Comparison of ENCODE assay signal across 1 cellular context in the genomic region with DNA sequence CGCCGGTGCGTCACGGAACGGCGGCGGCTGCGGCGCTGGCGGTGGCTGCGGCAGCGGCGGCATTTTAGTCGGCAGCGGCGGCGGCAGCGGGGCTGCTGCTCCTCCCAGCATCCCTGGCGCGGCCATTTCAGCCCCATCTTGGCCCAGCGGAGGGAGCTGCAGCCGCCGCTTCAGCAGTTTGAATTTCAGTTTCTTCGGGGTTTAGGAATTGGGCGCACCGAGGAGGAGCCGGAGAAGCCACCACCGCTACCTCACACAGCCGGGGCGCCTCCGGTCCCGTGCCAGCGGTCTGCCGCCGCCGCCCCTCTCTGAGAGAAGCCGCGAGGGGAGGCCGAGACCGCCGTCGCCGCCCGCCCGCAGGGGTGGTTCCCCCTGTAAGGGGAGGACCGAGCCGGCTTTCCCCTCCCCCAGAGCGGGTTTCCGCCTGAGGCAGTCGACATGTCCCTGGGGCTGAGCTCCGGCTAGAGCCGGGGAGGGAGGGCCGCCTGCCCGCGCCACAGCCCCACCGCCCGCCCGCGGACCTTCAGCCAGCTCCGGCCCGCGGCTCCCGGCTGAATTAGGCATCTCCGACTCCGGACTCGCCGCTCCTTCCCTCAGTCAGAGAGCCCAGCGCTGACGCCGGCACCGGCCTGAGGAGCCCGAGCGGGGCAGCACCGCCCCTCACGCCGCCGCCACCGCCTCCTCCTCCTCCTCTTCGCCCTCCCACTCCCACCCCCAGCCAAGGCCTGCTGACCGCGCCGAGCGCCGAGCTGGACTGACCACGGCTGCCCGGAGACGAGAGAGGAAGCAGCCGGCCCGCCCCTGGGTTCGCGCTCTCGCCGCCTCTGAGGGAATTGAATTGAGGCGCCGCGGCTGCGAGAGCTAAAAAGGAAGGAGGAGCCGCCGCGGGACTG.
TF ChIP-seq lines count a peak whose summit lies in the region.

A gene (plus strand): TSS at position 67 of the 893 bp plus-strand sequence. CDS start 1,053 bp downstream, outside the sequence.

TF ChIP-seq in K562, 482 proteins besides CTCF, POLR2A, EP300 and RAD21 (continued from another document and continues in another):
- TF ChIP-seq, protein P1, sequence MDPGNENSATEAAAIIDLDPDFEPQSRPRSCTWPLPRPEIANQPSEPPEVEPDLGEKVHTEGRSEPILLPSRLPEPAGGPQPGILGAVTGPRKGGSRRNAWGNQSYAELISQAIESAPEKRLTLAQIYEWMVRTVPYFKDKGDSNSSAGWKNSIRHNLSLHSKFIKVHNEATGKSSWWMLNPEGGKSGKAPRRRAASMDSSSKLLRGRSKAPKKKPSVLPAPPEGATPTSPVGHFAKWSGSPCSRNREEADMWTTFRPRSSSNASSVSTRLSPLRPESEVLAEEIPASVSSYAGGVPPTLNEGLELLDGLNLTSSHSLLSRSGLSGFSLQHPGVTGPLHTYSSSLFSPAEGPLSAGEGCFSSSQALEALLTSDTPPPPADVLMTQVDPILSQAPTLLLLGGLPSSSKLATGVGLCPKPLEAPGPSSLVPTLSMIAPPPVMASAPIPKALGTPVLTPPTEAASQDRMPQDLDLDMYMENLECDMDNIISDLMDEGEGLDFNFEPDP (CRISPR knock-in tag; IDR thresholded peaks at IDR 0.05), result no peak
- TF ChIP-seq NR2C2 (CRISPR knock-in tag; IDR thresholded peaks at IDR 0.05), result no peak
- TF ChIP-seq NR2C2 (tag; IDR thresholded peaks at IDR 0.05), result peak; percentile 60
- TF ChIP-seq, protein P2, sequence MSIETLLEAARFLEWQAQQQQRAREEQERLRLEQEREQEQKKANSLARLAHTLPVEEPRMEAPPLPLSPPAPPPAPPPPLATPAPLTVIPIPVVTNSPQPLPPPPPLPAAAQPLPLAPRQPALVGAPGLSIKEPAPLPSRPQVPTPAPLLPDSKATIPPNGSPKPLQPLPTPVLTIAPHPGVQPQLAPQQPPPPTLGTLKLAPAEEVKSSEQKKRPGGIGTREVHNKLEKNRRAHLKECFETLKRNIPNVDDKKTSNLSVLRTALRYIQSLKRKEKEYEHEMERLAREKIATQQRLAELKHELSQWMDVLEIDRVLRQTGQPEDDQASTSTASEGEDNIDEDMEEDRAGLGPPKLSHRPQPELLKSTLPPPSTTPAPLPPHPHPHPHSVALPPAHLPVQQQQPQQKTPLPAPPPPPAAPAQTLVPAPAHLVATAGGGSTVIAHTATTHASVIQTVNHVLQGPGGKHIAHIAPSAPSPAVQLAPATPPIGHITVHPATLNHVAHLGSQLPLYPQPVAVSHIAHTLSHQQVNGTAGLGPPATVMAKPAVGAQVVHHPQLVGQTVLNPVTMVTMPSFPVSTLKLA (conservative IDR thresholded peaks at IDR 0.05), result peak in 1 of 2 experiments; percentile 63; a peak in 3 of 4 replicates
- no peak for TF ChIP-seq TFAM (CRISPR knock-in tag; conservative IDR thresholded peaks at IDR 0.05)
- peak; percentile 94 for TF ChIP-seq ZBTB17 (CRISPR knock-in tag; IDR thresholded peaks at IDR 0.05)
- TF ChIP-seq, protein P3, sequence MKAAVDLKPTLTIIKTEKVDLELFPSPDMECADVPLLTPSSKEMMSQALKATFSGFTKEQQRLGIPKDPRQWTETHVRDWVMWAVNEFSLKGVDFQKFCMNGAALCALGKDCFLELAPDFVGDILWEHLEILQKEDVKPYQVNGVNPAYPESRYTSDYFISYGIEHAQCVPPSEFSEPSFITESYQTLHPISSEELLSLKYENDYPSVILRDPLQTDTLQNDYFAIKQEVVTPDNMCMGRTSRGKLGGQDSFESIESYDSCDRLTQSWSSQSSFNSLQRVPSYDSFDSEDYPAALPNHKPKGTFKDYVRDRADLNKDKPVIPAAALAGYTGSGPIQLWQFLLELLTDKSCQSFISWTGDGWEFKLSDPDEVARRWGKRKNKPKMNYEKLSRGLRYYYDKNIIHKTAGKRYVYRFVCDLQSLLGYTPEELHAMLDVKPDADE (conservative IDR thresholded peaks at IDR 0.05; ENCODE audit: control insufficient read depth, low read depth, low read length), result peak; percentile 6
- peak; percentile 82 for TF ChIP-seq MYBL2 (IDR thresholded peaks at IDR 0.05; ENCODE audit: low read depth)
- no peak for TF ChIP-seq MYBL2 (CRISPR knock-in tag; IDR thresholded peaks at IDR 0.05; ENCODE audit: borderline replicate concordance)
- TF ChIP-seq GTF2F1 (IDR thresholded peaks at IDR 0.05; ENCODE audit: low read depth, low read length), result peak; percentile 67
- TF ChIP-seq, protein P4, sequence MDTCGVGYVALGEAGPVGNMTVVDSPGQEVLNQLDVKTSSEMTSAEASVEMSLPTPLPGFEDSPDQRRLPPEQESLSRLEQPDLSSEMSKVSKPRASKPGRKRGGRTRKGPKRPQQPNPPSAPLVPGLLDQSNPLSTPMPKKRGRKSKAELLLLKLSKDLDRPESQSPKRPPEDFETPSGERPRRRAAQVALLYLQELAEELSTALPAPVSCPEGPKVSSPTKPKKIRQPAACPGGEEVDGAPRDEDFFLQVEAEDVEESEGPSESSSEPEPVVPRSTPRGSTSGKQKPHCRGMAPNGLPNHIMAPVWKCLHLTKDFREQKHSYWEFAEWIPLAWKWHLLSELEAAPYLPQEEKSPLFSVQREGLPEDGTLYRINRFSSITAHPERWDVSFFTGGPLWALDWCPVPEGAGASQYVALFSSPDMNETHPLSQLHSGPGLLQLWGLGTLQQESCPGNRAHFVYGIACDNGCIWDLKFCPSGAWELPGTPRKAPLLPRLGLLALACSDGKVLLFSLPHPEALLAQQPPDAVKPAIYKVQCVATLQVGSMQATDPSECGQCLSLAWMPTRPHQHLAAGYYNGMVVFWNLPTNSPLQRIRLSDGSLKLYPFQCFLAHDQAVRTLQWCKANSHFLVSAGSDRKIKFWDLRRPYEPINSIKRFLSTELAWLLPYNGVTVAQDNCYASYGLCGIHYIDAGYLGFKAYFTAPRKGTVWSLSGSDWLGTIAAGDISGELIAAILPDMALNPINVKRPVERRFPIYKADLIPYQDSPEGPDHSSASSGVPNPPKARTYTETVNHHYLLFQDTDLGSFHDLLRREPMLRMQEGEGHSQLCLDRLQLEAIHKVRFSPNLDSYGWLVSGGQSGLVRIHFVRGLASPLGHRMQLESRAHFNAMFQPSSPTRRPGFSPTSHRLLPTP (IDR thresholded peaks at IDR 0.05; ENCODE audit: borderline replicate concordance, extremely low read depth, insufficient read length), result no peak
- peak; percentile 84 for TF ChIP-seq PHB (CRISPR knock-in tag; IDR thresholded peaks at IDR 0.05)
- peak; percentile 66; the same call in 1 of the 2 replicates for TF ChIP-seq NBN (IDR thresholded peaks at IDR 0.05; ENCODE audit: low read depth)
- TF ChIP-seq ZFX (CRISPR knock-in tag; IDR thresholded peaks at IDR 0.05), result peak; percentile 99
- TF ChIP-seq ZNF12 (CRISPR knock-in tag; IDR thresholded peaks at IDR 0.05), result peak; percentile 32; the same call in 1 of the 2 replicates
- TF ChIP-seq ZBTB1 (CRISPR knock-in tag; IDR thresholded peaks at IDR 0.05; ENCODE audit: borderline replicate concordance, low read depth), result peak; percentile 100
- TF ChIP-seq RFX1 (IDR thresholded peaks at IDR 0.05), result no peak
- no peak for TF ChIP-seq ZC3H11A (IDR thresholded peaks at IDR 0.05; ENCODE audit: low read depth, low read length)
- TF ChIP-seq, protein P5, sequence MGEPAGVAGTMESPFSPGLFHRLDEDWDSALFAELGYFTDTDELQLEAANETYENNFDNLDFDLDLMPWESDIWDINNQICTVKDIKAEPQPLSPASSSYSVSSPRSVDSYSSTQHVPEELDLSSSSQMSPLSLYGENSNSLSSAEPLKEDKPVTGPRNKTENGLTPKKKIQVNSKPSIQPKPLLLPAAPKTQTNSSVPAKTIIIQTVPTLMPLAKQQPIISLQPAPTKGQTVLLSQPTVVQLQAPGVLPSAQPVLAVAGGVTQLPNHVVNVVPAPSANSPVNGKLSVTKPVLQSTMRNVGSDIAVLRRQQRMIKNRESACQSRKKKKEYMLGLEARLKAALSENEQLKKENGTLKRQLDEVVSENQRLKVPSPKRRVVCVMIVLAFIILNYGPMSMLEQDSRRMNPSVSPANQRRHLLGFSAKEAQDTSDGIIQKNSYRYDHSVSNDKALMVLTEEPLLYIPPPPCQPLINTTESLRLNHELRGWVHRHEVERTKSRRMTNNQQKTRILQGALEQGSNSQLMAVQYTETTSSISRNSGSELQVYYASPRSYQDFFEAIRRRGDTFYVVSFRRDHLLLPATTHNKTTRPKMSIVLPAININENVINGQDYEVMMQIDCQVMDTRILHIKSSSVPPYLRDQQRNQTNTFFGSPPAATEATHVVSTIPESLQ (CRISPR knock-in tag; IDR thresholded peaks at IDR 0.05), result peak; percentile 57; the same call in 1 of the 2 replicates
- TF ChIP-seq ZNF41 (CRISPR knock-in tag; conservative IDR thresholded peaks at IDR 0.05), result no peak
- TF ChIP-seq, protein P6, sequence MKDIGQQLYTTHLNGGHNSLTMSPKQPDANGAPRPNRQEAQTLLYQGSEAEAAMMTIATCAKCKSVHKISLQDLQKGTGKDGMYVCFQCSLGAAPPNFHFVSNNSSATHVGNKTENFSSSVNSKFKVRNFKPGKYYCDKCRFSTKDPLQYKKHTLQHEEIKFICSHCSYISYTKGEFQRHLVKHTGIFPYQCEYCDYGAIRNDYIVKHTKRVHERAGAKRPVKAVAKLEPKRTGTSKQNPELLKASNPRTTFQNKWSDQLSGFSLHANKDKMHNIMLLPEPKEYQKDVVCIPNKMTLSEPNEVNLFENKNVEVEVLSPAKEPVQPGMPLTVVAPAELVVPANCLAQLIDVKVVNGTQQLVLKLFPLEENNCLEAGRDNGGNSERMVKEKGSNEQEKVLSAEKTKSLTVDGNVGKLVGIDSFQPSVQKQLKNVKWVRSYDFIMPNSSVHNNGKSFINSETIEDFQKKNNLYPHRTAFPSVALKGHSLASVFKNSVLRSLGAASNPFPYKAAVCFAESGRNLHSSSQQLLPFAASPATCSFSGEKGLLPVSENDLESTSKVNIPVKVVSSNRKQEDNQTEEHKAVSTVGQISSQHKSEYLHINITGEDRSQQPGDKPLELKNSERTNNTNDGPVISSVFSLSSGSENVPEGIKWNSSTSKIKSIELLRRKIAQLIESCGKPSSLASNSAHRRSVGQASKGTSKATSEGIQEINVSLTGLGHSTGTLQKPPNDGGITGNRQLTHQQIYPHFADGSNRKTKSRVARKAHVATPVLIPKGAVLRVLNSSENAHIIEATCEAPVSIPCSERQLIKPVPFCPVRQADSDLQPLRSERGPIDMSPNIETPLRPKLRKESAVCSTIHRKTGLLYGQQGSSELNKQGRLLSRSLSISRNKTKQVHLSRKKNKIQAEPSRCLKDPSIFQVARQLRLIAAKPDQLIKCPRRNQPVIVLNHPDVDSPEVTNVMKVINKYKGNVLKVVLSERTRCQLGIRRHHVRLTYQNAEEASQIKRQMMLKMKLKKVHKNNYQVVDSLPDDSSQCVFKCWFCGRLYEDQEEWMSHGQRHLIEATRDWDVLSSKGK (CRISPR knock-in tag; IDR thresholded peaks at IDR 0.05), result no peak
- TF ChIP-seq, protein P7, sequence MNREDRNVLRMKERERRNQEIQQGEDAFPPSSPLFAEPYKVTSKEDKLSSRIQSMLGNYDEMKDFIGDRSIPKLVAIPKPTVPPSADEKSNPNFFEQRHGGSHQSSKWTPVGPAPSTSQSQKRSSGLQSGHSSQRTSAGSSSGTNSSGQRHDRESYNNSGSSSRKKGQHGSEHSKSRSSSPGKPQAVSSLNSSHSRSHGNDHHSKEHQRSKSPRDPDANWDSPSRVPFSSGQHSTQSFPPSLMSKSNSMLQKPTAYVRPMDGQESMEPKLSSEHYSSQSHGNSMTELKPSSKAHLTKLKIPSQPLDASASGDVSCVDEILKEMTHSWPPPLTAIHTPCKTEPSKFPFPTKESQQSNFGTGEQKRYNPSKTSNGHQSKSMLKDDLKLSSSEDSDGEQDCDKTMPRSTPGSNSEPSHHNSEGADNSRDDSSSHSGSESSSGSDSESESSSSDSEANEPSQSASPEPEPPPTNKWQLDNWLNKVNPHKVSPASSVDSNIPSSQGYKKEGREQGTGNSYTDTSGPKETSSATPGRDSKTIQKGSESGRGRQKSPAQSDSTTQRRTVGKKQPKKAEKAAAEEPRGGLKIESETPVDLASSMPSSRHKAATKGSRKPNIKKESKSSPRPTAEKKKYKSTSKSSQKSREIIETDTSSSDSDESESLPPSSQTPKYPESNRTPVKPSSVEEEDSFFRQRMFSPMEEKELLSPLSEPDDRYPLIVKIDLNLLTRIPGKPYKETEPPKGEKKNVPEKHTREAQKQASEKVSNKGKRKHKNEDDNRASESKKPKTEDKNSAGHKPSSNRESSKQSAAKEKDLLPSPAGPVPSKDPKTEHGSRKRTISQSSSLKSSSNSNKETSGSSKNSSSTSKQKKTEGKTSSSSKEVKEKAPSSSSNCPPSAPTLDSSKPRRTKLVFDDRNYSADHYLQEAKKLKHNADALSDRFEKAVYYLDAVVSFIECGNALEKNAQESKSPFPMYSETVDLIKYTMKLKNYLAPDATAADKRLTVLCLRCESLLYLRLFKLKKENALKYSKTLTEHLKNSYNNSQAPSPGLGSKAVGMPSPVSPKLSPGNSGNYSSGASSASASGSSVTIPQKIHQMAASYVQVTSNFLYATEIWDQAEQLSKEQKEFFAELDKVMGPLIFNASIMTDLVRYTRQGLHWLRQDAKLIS (CRISPR knock-in tag; IDR thresholded peaks at IDR 0.05), result peak; percentile 64; the same call in 1 of the 2 replicates
- peak; percentile 80 for TF ChIP-seq FOXP1 (CRISPR knock-in tag; IDR thresholded peaks at IDR 0.05)
- no peak for TF ChIP-seq SIRT6 (IDR thresholded peaks at IDR 0.05; ENCODE audit: low read depth, low read length)
- peak; percentile 43 to 90 (median 87) for TF ChIP-seq YY1 (IDR thresholded peaks at IDR 0.05; ENCODE audit: borderline replicate concordance in 1 of 3, control insufficient read depth in 1 of 3, extremely low read depth in 1 of 3, insufficient read depth in 3 of 3, insufficient read length in 1 of 3, insufficient replicate concordance in 2 of 3, low read depth in 1 of 3, low read length in 2 of 3)
- no peak for TF ChIP-seq MCM7 (IDR thresholded peaks at IDR 0.05)
- TF ChIP-seq CXXC5 (CRISPR knock-in tag; IDR thresholded peaks at IDR 0.05), result peak; percentile 85
- TF ChIP-seq, protein P8, sequence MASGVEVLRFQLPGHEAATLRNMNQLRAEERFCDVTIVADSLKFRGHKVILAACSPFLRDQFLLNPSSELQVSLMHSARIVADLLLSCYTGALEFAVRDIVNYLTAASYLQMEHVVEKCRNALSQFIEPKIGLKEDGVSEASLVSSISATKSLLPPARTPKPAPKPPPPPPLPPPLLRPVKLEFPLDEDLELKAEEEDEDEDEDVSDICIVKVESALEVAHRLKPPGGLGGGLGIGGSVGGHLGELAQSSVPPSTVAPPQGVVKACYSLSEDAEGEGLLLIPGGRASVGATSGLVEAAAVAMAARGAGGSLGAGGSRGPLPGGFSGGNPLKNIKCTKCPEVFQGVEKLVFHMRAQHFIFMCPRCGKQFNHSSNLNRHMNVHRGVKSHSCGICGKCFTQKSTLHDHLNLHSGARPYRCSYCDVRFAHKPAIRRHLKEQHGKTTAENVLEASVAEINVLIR (CRISPR knock-in tag; IDR thresholded peaks at IDR 0.05), result peak; percentile 86
- TF ChIP-seq, protein P9, sequence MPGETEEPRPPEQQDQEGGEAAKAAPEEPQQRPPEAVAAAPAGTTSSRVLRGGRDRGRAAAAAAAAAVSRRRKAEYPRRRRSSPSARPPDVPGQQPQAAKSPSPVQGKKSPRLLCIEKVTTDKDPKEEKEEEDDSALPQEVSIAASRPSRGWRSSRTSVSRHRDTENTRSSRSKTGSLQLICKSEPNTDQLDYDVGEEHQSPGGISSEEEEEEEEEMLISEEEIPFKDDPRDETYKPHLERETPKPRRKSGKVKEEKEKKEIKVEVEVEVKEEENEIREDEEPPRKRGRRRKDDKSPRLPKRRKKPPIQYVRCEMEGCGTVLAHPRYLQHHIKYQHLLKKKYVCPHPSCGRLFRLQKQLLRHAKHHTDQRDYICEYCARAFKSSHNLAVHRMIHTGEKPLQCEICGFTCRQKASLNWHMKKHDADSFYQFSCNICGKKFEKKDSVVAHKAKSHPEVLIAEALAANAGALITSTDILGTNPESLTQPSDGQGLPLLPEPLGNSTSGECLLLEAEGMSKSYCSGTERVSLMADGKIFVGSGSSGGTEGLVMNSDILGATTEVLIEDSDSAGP (CRISPR knock-in tag; IDR thresholded peaks at IDR 0.05), result no peak
- no peak; the same call in 1 of the 2 replicates for TF ChIP-seq KLF6 (CRISPR knock-in tag; IDR thresholded peaks at IDR 0.05; ENCODE audit: borderline replicate concordance)
